In the genomic region with DNA sequence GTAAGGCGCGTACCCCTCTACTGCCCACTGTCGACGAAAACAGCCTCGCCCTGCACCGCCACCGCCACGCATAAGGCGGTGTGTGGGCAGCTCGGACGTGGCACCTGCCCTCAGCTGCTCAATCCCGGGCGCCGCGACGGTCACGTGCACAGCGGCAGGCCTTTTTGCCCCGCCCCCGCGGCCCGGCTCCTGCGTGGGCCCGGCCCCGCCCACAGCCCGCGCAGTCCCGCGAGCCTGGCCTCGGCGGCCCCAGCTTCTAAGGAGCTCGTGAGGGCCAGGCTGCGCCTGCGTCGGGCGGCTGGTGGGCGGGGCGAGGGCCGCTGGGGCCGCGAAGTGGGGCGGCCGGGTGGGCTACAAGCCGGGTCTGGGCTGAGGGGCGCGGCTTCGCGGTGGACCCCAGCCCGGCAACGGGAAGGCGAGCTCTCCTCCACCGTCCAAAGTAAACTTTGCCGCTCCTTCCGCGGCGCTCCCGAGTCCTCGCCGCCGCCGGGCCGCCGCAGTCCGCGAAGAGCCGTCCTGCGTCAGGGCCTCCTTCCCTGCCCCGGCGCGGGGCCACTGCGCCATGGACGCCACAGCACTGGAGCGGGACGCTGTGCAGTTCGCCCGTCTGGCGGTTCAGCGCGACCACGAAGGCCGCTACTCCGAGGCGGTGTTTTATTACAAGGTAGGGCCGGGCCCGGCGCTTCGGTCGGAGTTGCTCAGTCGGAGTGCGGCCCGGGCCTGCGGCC, we compare ENCODE assay signal across 1 cellular context.
TF ChIP-seq lines count a peak whose summit lies in the region.

A gene (plus strand): TSS at position 313 of the 728 bp plus-strand sequence. CDS start 250 bp downstream, at position 563.

TF ChIP-seq in endothelial cell of umbilical vein, 7 proteins besides CTCF, POLR2A, EP300 and RAD21 (continued from another document):
- TF ChIP-seq EZH2 (IDR thresholded peaks at IDR 0.05; ENCODE audit: borderline replicate concordance, low read depth, low read length, severe bottlenecking) = no peak
